15 cellular contexts compared by ENCODE assay signal in the genomic region with DNA sequence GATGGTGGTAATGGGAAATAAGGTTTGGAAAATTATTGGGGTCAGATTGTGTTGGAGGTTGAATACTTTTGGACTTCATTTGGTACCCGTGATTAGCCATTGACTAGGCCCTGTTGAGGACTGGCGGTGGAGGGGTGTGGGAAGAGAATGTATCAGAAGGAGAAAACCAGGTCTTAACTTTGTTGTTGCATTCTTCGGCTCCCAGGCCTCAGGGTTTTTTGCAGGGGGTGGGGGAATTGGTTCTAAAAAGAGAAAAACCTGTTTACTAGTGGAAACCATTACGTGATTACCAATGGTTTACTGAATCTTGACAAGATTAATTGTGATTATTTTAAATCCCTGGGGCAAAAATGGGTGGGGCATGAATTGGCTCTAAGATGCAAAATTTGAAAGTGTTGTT.
A peak's percentile ranks its signal among the peaks of the same experiment; 100 is the strongest.
DNase-seq lines count a peak whose midpoint lies in the region; ATAC-seq and TF ChIP-seq lines count a peak whose summit lies in the region.
"Had no signal": no experiment of that assay in that cellular context is flagged by ENCODE, and none has a peak within 500 bp of the region (broad histone marks: within the 10 kb centered on the region; RNA-seq: fewer than 3 reads in every experiment).

No MANE protein-coding gene starts in this region.

- WGBS in H9 (ENCODE audit: extremely low coverage, insufficient read length, low lambda C conversion rate) = no CpG with 5 or more reads among the region's 4 CpGs
- WGBS in endodermal cell (ENCODE audit: insufficient coverage in 1 of 2, insufficient read length in 1 of 2), 2 experiments = 85 to 92% methylated on average over 4 of the region's 4 CpGs
- WGBS in gastroesophageal sphincter (ENCODE audit: low coverage in 1 of 2), 2 donors = 78 to 100% methylated on average over 3 to 4 of the region's 4 CpGs

- no peak overlapping the region for H3K23ac ChIP-seq in H9 (ENCODE audit: insufficient read length, low read depth, low read length)

- peaks cover 11% of the 10 kb centered on the region for H3K36me3 ChIP-seq in CD8-positive, alpha-beta memory T cell (ENCODE audit: insufficient read depth, low read length)
- H3K36me3 ChIP-seq in endodermal cell (ENCODE audit: control insufficient read depth, insufficient read depth, low read length) (peaks cover 32% of the 10 kb centered on the region), gastroesophageal sphincter (peaks cover 0 to 19% of the 10 kb centered on the region in 2 donors)

- no peaks in the 10 kb centered on the region for H3K4me1 ChIP-seq in CD8-positive, alpha-beta memory T cell (ENCODE audit: insufficient read depth, low read length)
- H3K4me1 ChIP-seq in H9 (ENCODE audit: insufficient read depth, low read length) (no peaks in the 10 kb centered on the region), endodermal cell (ENCODE audit: control insufficient read depth, insufficient read depth, low read length) (no peaks in the 10 kb centered on the region), gastroesophageal sphincter (no peaks in the 10 kb centered on the region)

- no peaks in the 10 kb centered on the region for H3K9me3 Mint-ChIP-seq in CD8-positive, alpha-beta memory T cell
- no peaks in the 10 kb centered on the region for H3K9me3 Mint-ChIP-seq in H9
- H3K9me3 Mint-ChIP-seq in endodermal cell = no peaks in the 10 kb centered on the region
- no peaks in the 10 kb centered on the region for H3K9me3 Mint-ChIP-seq in naive thymus-derived CD8-positive, alpha-beta T cell
- H3K9me3 Mint-ChIP-seq: CD4-positive, alpha-beta T cell had no signal

- no peaks in the 10 kb centered on the region for H3K27me3 Mint-ChIP-seq in CD8-positive, alpha-beta memory T cell
- H3K27me3 Mint-ChIP-seq in H9 (ENCODE audit: low read depth) (no peaks in the 10 kb centered on the region), endodermal cell (ENCODE audit: insufficient read depth) (no peaks in the 10 kb centered on the region)
- H3K27me3 Mint-ChIP-seq in naive thymus-derived CD8-positive, alpha-beta T cell = no peaks in the 10 kb centered on the region
- H3K27me3 Mint-ChIP-seq: CD4-positive, alpha-beta T cell had no signal

- H3K27me3 ChIP-seq in CD8-positive, alpha-beta memory T cell (ENCODE audit: insufficient read depth, low read length, poor library complexity, severe bottlenecking) = no peaks in the 10 kb centered on the region
- no peaks in the 10 kb centered on the region for H3K27me3 ChIP-seq in H9 (ENCODE audit: insufficient read depth, low read length)
- H3K27me3 ChIP-seq in endodermal cell (ENCODE audit: control insufficient read depth, insufficient read depth, low read length, poor library complexity, severe bottlenecking) = no peaks in the 10 kb centered on the region
- H3K27me3 ChIP-seq in gastroesophageal sphincter = no peaks in the 10 kb centered on the region

- no peak overlapping the region for H3K4ac ChIP-seq in H9 (ENCODE audit: low read depth, low read length)

- no peak overlapping the region for H2AK5ac ChIP-seq in H9 (ENCODE audit: insufficient read length, low read length)

- no peak overlapping the region for H3K56ac ChIP-seq in H9 (ENCODE audit: insufficient read length, low read depth, low read length)

- no peak overlapping the region for H3K14ac ChIP-seq in H9 (ENCODE audit: insufficient read depth, low read length)

- no peak overlapping the region for H3K27ac ChIP-seq in CD8-positive, alpha-beta memory T cell (ENCODE audit: low read depth, low read length)
- no peak overlapping the region for H3K27ac ChIP-seq in H9 (ENCODE audit: insufficient read length, low read depth, low read length)
- no peak overlapping the region for H3K27ac ChIP-seq in endodermal cell (ENCODE audit: low read depth, low read length)
- peak overlapping the region in 1 of 4 donors; percentile 3 for H3K27ac ChIP-seq in gastroesophageal sphincter

- no peak overlapping the region for H4K91ac ChIP-seq in H9 (ENCODE audit: insufficient read length, low read depth, low read length)

- no peak overlapping the region for H2BK20ac ChIP-seq in H9 (ENCODE audit: low read depth, low read length, poor library complexity, severe bottlenecking)

- H4K5ac ChIP-seq in H9 (ENCODE audit: insufficient read length, low read depth, low read length) = no peak overlapping the region

- H2BK120ac ChIP-seq in H9 (ENCODE audit: low read depth, low read length, poor library complexity, severe bottlenecking) = no peak overlapping the region

- DNase-seq in CD8-positive, alpha-beta memory T cell = no peak
- DNase-seq in H9 (no peak), endodermal cell (no peak), globus pallidus (ENCODE audit: low spot score) (no peak)
- DNase-seq in naive thymus-derived CD8-positive, alpha-beta T cell = no peak
- no peak for DNase-seq in activated CD8-positive, alpha-beta memory T cell treated with anti-CD3 and anti-CD28 coated beads, Interleukin-2, amount 50 U/mL, for 48 hours
- DNase-seq: ACHN; AML-193; CD4-positive, alpha-beta T cell; NCI-H1048; NCI-H146; NCI-H2081; NCI-H510A; NCI-H774 had no signal

- H3K79me2 ChIP-seq in H9 (ENCODE audit: insufficient read depth, low read length) = 0 out of 2 replicates have a peak, but pooled peaks cover 3% of the 10 kb centered on the region

- H3T11ph ChIP-seq in H9 (ENCODE audit: low read length) = no peak overlapping the region

- H2AFZ ChIP-seq in H9 (ENCODE audit: low read length) = no peak overlapping the region

- CTCF ChIA-PET in CD8-positive, alpha-beta memory T cell (lab: Charles Lee) = no interaction called here

- H3K18ac ChIP-seq in H9 (ENCODE audit: insufficient read length, low read depth, low read length) = no peak overlapping the region

- no peak overlapping the region for H3K9ac ChIP-seq in H9 (ENCODE audit: extremely low read depth, insufficient read length, low read length)
- no peak overlapping the region for H3K9ac ChIP-seq in endodermal cell (ENCODE audit: extremely low read depth, low read length, poor library complexity, severe bottlenecking)

- peaks cover 21 to 34% (median 34%) of the 10 kb centered on the region in 3 donors for H3K4me1 Mint-ChIP-seq in CD8-positive, alpha-beta memory T cell
- H3K4me1 Mint-ChIP-seq in H9 = peaks cover 9 to 12% of the 10 kb centered on the region in 2 experiments; a peak in 3 of 4 replicates
- H3K4me1 Mint-ChIP-seq in endodermal cell = peaks cover 13% of the 10 kb centered on the region
- H3K4me1 Mint-ChIP-seq in naive thymus-derived CD8-positive, alpha-beta T cell = peaks cover 11 to 28% (median 19%) of the 10 kb centered on the region in 4 donors

- no peaks in the 10 kb centered on the region for H3K79me1 ChIP-seq in H9 (ENCODE audit: insufficient read depth, low read depth, low read length, poor library complexity, severe bottlenecking)

- no peak overlapping the region for H2BK15ac ChIP-seq in H9 (ENCODE audit: low read depth, low read length)

- peaks cover 4 to 66% (median 13%) of the 10 kb centered on the region in 3 donors for H3K36me3 Mint-ChIP-seq in CD8-positive, alpha-beta memory T cell
- H3K36me3 Mint-ChIP-seq in H9 (ENCODE audit: insufficient read depth in 1 of 3, low read depth in 3 of 3) (peaks cover 8 to 22% (median 10%) of the 10 kb centered on the region in 3 experiments; a peak in 6 of 7 replicates), endodermal cell (ENCODE audit: low read depth) (peaks cover 26% of the 10 kb centered on the region)
- peaks cover 0 to 77% (median 16%) of the 10 kb centered on the region in 3 donors for H3K36me3 Mint-ChIP-seq in naive thymus-derived CD8-positive, alpha-beta T cell

- peak overlapping the region in 1 of 7 donors; percentile 0 for H3K4me3 Mint-ChIP-seq in CD8-positive, alpha-beta memory T cell
- H3K4me3 Mint-ChIP-seq in H9 (no peak overlapping the region), endodermal cell (no peak overlapping the region)
- no peak overlapping the region for H3K4me3 Mint-ChIP-seq in naive thymus-derived CD8-positive, alpha-beta T cell
- H3K4me3 Mint-ChIP-seq: CD4-positive, alpha-beta T cell had no signal

- no peaks in the 10 kb centered on the region for H3K9me3 ChIP-seq in CD8-positive, alpha-beta memory T cell (ENCODE audit: low read length)
- H3K9me3 ChIP-seq in H9 (ENCODE audit: control insufficient read depth, low read depth, low read length) (no peaks in the 10 kb centered on the region), endodermal cell (ENCODE audit: control insufficient read depth, low read length) (no peaks in the 10 kb centered on the region), gastroesophageal sphincter (no peaks in the 10 kb centered on the region)

- no peak overlapping the region for H2BK12ac ChIP-seq in H9 (ENCODE audit: insufficient read length, low read depth, low read length)

- TF ChIP-seq POLR2A in gastroesophageal sphincter (IDR thresholded peaks at IDR 0.05) = no peak

- TF ChIP-seq EP300 in gastroesophageal sphincter (IDR thresholded peaks at IDR 0.05) = no peak

- ATAC-seq in naive thymus-derived CD8-positive, alpha-beta T cell = no peak
- no peak for ATAC-seq in gastroesophageal sphincter

- H3K4me2 ChIP-seq in H9 (ENCODE audit: insufficient read depth, insufficient read length, low read length) = no peak overlapping the region

- no peak overlapping the region for H3K4me3 ChIP-seq in CD8-positive, alpha-beta memory T cell (ENCODE audit: low read length)
- H3K4me3 ChIP-seq in endodermal cell (ENCODE audit: low read length) (no peak overlapping the region), gastroesophageal sphincter (no peak overlapping the region)

- no peak overlapping the region for H2BK5ac ChIP-seq in H9 (ENCODE audit: insufficient read length, low read length)

- no peaks in the 10 kb centered on the region for H4K20me1 ChIP-seq in H9 (ENCODE audit: control insufficient read depth, insufficient read depth, insufficient read length)

- POLR2A ChIA-PET in CD8-positive, alpha-beta memory T cell (lab: Charles Lee) = no interaction called here
- POLR2A ChIA-PET in naive thymus-derived CD8-positive, alpha-beta T cell (lab: Charles Lee) = interaction anchor here (1.5 kb wide), 1 partner anchor 115 kb away, joined by 3 read pairs; the partner anchor contains the start of gene RBM39

- TF ChIP-seq CTCF in H9 (conservative IDR thresholded peaks at IDR 0.05) (no peak), endodermal cell (conservative IDR thresholded peaks at IDR 0.05) (no peak), gastroesophageal sphincter (IDR thresholded peaks at IDR 0.05) (no peak)

- H3K23me2 ChIP-seq in H9 (ENCODE audit: insufficient read length, low read depth, low read length, poor library complexity, severe bottlenecking) = no peaks in the 10 kb centered on the region

- H3K27ac Mint-ChIP-seq in CD8-positive, alpha-beta memory T cell = peak overlapping the region in 6 of 8 donors; percentile 7 to 70 (median 45)
- peak overlapping the region; percentile 1 to 45 (median 6); a peak in 2 of 7 replicates for H3K27ac Mint-ChIP-seq in H9
- peak overlapping the region; percentile 20 for H3K27ac Mint-ChIP-seq in endodermal cell
- H3K27ac Mint-ChIP-seq in naive thymus-derived CD8-positive, alpha-beta T cell = peak overlapping the region in 7 of 10 donors; percentile 13 to 72 (median 41)

- no peak overlapping the region for H4K8ac ChIP-seq in H9 (replicated peaks; ENCODE audit: insufficient read length, low read depth, low read length)
